Comparison of ENCODE assay signal across 1 cellular context in the genomic region with DNA sequence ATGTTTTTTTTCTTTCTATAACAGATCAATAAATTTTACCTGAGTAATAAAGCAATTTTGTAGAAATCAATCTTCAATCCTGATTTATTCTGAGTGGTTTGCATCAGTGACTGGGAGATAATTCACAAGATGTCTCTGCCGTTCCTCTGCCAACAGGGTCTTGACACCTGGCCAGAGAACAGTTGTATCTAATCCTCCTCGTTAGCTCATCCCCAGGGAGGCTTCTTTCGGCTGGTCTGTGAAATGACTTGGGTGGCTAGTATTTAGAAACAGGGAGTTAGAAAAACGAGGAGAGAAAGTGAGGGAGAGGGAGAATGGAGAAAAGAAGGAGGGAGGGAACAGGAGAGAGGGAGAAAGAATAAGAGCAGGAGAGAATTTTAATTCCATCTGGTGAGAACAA.
TF ChIP-seq lines count a peak whose summit lies in the region.

No MANE protein-coding gene starts in this region.

TF ChIP-seq in WTC11, 78 proteins besides CTCF, POLR2A, EP300 and RAD21 (continued from another document):
- no peak for TF ChIP-seq IRF1 (CRISPR knock-in tag; IDR thresholded peaks at IDR 0.05)
